9 cellular contexts compared by ENCODE assay signal in the genomic region with DNA sequence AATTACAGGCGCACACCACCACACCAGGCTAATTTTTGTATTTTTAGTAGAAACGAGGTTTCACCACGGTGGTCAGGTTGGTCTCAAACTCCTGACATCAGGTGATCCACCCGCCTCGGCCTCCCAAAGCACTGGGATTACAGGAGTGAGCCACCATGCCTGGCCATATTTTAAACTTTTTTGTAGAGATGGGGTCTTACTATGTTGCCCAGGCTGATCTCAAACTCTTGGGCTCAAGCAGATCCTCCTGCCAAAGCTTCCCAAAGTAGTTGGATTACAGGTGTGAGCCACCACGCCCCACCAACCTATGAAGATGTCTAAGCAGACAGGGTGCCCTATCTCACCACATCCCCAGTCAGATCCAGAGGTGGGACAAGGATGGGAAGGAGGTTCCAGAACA. TPM values are rescaled to one million over a fixed set of nuclear protein-coding genes. Genes with fewer than 3 reads are reported as not detected.
"Had no signal": no experiment of that assay in that cellular context is flagged by ENCODE, and none has a peak within 500 bp of the region (broad histone marks: within the 10 kb centered on the region; RNA-seq: fewer than 3 reads in every experiment).

No MANE protein-coding gene starts in this region.

RNA-seq across cellular contexts. Expression of a gene that starts 2.5 kb away (rescaled TPM):
- total RNA-seq: activated CD4-positive, alpha-beta T cell treated with anti-CD3 and anti-CD28 coated beads, Interleukin-2, amount 10 ng/mL, durations not matched to agents 7 days and 5 days; activated CD8-positive, alpha-beta T cell treated with anti-CD3 and anti-CD28 coated beads, Interleukin-2, amount 10 ng/mL, durations not matched to agents 7 days and 5 days; SJSA1 had no signal
- polyA plus RNA-seq: IgD-negative memory B cell had no signal

RNA-seq across cellular contexts. Expression of a gene that starts 6.3 kb away (rescaled TPM):
- polyA plus RNA-seq: IgD-negative memory B cell had no signal

RNA-seq across cellular contexts. Expression of a gene that starts 30.1 kb away (rescaled TPM):
- total RNA-seq: activated CD4-positive, alpha-beta T cell treated with anti-CD3 and anti-CD28 coated beads for 36 hours; activated CD4-positive, alpha-beta T cell treated with anti-CD3 and anti-CD28 coated beads, Interleukin-2, amount 10 ng/mL, durations not matched to agents 7 days and 5 days; activated CD8-positive, alpha-beta T cell treated with anti-CD3 and anti-CD28 coated beads, Interleukin-2, amount 10 ng/mL, durations not matched to agents 7 days and 5 days; activated naive CD8-positive, alpha-beta T cell treated with anti-CD3 and anti-CD28 coated beads, Interleukin-2, amount 10 ng/mL, durations not matched to agents 7 days and 5 days; activated T-helper 2 cell treated with anti-CD3 and anti-CD28 coated beads, Interferon-gamma antibody, Interleukin-2, Interleukin-4, amounts not matched to agents 10 μg/mL and 5 μg/mL and 100 μg/mL, durations not matched to agents 14 hours and 24 hours and 36 hours; bronchial epithelial cell; SJSA1 had no signal
- polyA plus RNA-seq: IgD-negative memory B cell, SK-N-SH had no signal

RNA-seq across cellular contexts. Expression of a gene that starts 34.0 kb away (rescaled TPM):
- total RNA-seq: activated CD4-positive, alpha-beta T cell treated with anti-CD3 and anti-CD28 coated beads for 36 hours; activated CD4-positive, alpha-beta T cell treated with anti-CD3 and anti-CD28 coated beads, Interleukin-2, amount 10 ng/mL, durations not matched to agents 7 days and 5 days; activated CD8-positive, alpha-beta T cell treated with anti-CD3 and anti-CD28 coated beads, Interleukin-2, amount 10 ng/mL, durations not matched to agents 7 days and 5 days; activated naive CD8-positive, alpha-beta T cell treated with anti-CD3 and anti-CD28 coated beads, Interleukin-2, amount 10 ng/mL, durations not matched to agents 7 days and 5 days; activated T-helper 2 cell treated with anti-CD3 and anti-CD28 coated beads, Interferon-gamma antibody, Interleukin-2, Interleukin-4, amounts not matched to agents 10 μg/mL and 5 μg/mL and 100 μg/mL, durations not matched to agents 14 hours and 24 hours and 36 hours; bronchial epithelial cell; SJSA1 had no signal
- polyA plus RNA-seq: IgD-negative memory B cell, SK-N-SH had no signal
